ENCODE assay signal across 1 cellular context in genomic region chr4:20256381-20256881, GRCh38.
TF ChIP-seq lines count a peak whose summit lies in the region.

No MANE protein-coding gene starts in this region.

TF ChIP-seq in WTC11, 78 proteins besides CTCF, POLR2A, EP300 and RAD21 (continued from another document):
- TF ChIP-seq, protein P1, sequence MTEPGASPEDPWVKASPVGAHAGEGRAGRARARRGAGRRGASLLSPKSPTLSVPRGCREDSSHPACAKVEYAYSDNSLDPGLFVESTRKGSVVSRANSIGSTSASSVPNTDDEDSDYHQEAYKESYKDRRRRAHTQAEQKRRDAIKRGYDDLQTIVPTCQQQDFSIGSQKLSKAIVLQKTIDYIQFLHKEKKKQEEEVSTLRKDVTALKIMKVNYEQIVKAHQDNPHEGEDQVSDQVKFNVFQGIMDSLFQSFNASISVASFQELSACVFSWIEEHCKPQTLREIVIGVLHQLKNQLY (CRISPR knock-in tag; IDR thresholded peaks at IDR 0.05) = no peak
- TF ChIP-seq, protein P2, sequence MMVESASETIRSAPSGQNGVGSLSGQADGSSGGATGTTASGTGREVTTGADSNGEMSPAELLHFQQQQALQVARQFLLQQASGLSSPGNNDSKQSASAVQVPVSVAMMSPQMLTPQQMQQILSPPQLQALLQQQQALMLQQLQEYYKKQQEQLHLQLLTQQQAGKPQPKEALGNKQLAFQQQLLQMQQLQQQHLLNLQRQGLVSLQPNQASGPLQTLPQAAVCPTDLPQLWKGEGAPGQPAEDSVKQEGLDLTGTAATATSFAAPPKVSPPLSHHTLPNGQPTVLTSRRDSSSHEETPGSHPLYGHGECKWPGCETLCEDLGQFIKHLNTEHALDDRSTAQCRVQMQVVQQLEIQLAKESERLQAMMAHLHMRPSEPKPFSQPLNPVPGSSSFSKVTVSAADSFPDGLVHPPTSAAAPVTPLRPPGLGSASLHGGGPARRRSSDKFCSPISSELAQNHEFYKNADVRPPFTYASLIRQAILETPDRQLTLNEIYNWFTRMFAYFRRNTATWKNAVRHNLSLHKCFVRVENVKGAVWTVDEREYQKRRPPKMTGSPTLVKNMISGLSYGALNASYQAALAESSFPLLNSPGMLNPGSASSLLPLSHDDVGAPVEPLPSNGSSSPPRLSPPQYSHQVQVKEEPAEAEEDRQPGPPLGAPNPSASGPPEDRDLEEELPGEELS (CRISPR knock-in tag; IDR thresholded peaks at IDR 0.05) = no peak
- TF ChIP-seq, protein P3, sequence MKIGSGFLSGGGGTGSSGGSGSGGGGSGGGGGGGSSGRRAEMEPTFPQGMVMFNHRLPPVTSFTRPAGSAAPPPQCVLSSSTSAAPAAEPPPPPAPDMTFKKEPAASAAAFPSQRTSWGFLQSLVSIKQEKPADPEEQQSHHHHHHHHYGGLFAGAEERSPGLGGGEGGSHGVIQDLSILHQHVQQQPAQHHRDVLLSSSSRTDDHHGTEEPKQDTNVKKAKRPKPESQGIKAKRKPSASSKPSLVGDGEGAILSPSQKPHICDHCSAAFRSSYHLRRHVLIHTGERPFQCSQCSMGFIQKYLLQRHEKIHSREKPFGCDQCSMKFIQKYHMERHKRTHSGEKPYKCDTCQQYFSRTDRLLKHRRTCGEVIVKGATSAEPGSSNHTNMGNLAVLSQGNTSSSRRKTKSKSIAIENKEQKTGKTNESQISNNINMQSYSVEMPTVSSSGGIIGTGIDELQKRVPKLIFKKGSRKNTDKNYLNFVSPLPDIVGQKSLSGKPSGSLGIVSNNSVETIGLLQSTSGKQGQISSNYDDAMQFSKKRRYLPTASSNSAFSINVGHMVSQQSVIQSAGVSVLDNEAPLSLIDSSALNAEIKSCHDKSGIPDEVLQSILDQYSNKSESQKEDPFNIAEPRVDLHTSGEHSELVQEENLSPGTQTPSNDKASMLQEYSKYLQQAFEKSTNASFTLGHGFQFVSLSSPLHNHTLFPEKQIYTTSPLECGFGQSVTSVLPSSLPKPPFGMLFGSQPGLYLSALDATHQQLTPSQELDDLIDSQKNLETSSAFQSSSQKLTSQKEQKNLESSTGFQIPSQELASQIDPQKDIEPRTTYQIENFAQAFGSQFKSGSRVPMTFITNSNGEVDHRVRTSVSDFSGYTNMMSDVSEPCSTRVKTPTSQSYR (CRISPR knock-in tag; IDR thresholded peaks at IDR 0.05) = no peak
- TF ChIP-seq ZNF416 (CRISPR knock-in tag; IDR thresholded peaks at IDR 0.05) = no peak
